18 cellular contexts compared by ENCODE assay signal in genomic region chr5:66722653-66723052, GRCh38.
"Had no signal": no experiment of that assay in that cellular context is flagged by ENCODE, and none has a peak within 500 bp of the region (broad histone marks: within the 10 kb centered on the region; RNA-seq: fewer than 3 reads in every experiment).

No MANE protein-coding gene starts in this region.

- H3K4me3 Mint-ChIP-seq: naive thymus-derived CD4-positive, alpha-beta T cell; stimulated activated naive B cell treated with anti-CD40 and anti-IgM and Interleukin-4, amounts not matched to agents 10 μg/mL and 1 μg/mL and 100 μg/mL, for 72 hours; stimulated activated naive CD8-positive, alpha-beta T cell treated with anti-CD3 and anti-CD28 coated beads, Interleukin-15, amount 100 ng/mL, for 72 hours had no signal

- H3K27me3 ChIP-seq: dorsolateral prefrontal cortex, heart left ventricle, testis, tibial nerve had no signal

- H3K4me1 Mint-ChIP-seq: naive thymus-derived CD4-positive, alpha-beta T cell; stimulated activated naive CD8-positive, alpha-beta T cell treated with anti-CD3 and anti-CD28 coated beads, Interleukin-15, amount 100 ng/mL, for 72 hours had no signal

- H3K9me3 ChIP-seq: heart left ventricle, spleen, testis, tibial nerve had no signal

- H3K27ac Mint-ChIP-seq: naive thymus-derived CD4-positive, alpha-beta T cell; stimulated activated naive B cell treated with anti-CD40 and anti-IgM and Interleukin-4, amounts not matched to agents 10 μg/mL and 1 μg/mL and 100 μg/mL, for 72 hours; stimulated activated naive CD8-positive, alpha-beta T cell treated with anti-CD3 and anti-CD28 coated beads, Interleukin-15, amount 100 ng/mL, for 72 hours had no signal

- H3K9me3 Mint-ChIP-seq: naive thymus-derived CD4-positive, alpha-beta T cell; stimulated activated naive B cell treated with anti-CD40 and anti-IgM and Interleukin-4, amounts not matched to agents 10 μg/mL and 1 μg/mL and 100 μg/mL, for 72 hours; stimulated activated naive CD8-positive, alpha-beta T cell treated with anti-CD3 and anti-CD28 coated beads, Interleukin-15, amount 100 ng/mL, for 72 hours had no signal

- H3K27ac ChIP-seq: coronary artery, dorsolateral prefrontal cortex, heart left ventricle, spleen, testis, tibial nerve had no signal

- H3K4me1 ChIP-seq: testis had no signal

- H3K36me3 ChIP-seq: heart left ventricle, spleen, tibial nerve had no signal

- H3K4me3 ChIP-seq: coronary artery, dorsolateral prefrontal cortex, heart left ventricle, spleen, testis, tibial nerve had no signal

- DNase-seq: dorsolateral prefrontal cortex; effector CD8-positive, alpha-beta T cell; heart left ventricle; hippocampal formation; mammary epithelial cell; naive thymus-derived CD4-positive, alpha-beta T cell; posterior cingulate gyrus; spleen; stimulated activated CD4-positive, alpha-beta T cell treated with anti-CD3 and anti-CD28 coated beads, Interleukin-15, amount 100 ng/mL, for 24 hours; stimulated activated CD4-positive, alpha-beta T cell treated with anti-CD3 and anti-CD28 coated beads, Interleukin-1b, Interleukin-23, amount 100 ng/mL, for 48 hours; stimulated activated CD4-positive, alpha-beta T cell treated with anti-CD3 and anti-CD28 coated beads, Interleukin-4, amount 100 ng/mL, for 4 hours; stimulated activated naive B cell treated with anti-CD40 and anti-IgM and Interleukin-4, amounts not matched to agents 10 μg/mL and 1 μg/mL and 100 μg/mL, for 72 hours; stimulated activated naive CD8-positive, alpha-beta T cell treated with anti-CD3 and anti-CD28 coated beads, Interleukin-15, amount 100 ng/mL, for 72 hours; testis had no signal

- ATAC-seq: esophagus mucosa; heart left ventricle; naive thymus-derived CD4-positive, alpha-beta T cell; sciatic nerve; stimulated activated naive B cell treated with anti-CD40 and anti-IgM and Interleukin-4, amounts not matched to agents 10 μg/mL and 1 μg/mL and 100 μg/mL, for 72 hours; stimulated activated naive CD8-positive, alpha-beta T cell treated with anti-CD3 and anti-CD28 coated beads, Interleukin-15, amount 100 ng/mL, for 72 hours had no signal

- H3K36me3 Mint-ChIP-seq: naive thymus-derived CD4-positive, alpha-beta T cell; stimulated activated naive B cell treated with anti-CD40 and anti-IgM and Interleukin-4, amounts not matched to agents 10 μg/mL and 1 μg/mL and 100 μg/mL, for 72 hours had no signal
